1 cellular context compared by ENCODE assay signal in genomic region chr5:150210644-150211043, GRCh38.
TF ChIP-seq lines count a peak whose summit lies in the region.

No MANE protein-coding gene starts in this region.

TF ChIP-seq in H1, 55 proteins besides CTCF, POLR2A, EP300 and RAD21:
- TF ChIP-seq CBX8 (IDR thresholded peaks at IDR 0.05; ENCODE audit: borderline replicate concordance, low read depth, low read length) (no peak), ATF2 (IDR thresholded peaks at IDR 0.05; ENCODE audit: low read length) (no peak), USF2 (IDR thresholded peaks at IDR 0.05; ENCODE audit: low read length) (no peak), MAX (IDR thresholded peaks at IDR 0.05) (no peak), ATF3 (IDR thresholded peaks at IDR 0.05; ENCODE audit: insufficient read depth, low read depth, low read length) (no peak)
TF ChIP-seq in H1: peak in this region for 0.
